ENCODE assay signal across 21 cellular contexts in the genomic region with DNA sequence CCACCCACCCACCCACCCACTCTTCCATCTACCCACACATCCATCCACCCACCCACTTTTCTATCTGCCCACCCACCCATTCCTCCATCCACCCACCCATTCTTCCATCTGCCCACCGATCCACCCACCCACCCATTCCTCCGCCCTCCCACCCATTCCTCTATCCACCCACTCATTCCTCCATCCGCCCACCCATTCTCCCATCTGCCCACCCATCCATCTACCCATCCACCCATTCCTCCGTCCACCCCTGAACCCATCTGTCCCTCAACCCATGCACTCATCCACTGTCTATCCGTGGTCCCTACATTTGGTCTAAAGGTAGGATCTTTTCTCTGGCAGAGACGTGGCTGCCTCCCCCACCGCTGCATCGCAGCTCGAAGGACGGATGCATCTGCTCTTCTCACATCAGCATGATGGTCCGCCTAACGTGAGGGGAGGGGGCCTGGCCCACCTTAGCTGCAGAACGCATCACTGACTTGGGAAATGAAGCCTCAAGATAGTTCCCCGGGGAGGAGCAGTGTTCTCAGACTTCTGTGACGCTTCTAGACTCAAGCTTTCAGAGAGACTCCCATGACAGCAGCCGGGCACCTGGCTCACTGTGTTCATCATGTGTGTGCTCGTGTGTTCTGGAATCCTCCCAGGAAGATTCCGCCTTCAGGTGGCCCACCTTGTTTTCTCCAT.
"Had no signal": no experiment of that assay in that cellular context is flagged by ENCODE, and none has a peak within 500 bp of the region (broad histone marks: within the 10 kb centered on the region; RNA-seq: fewer than 3 reads in every experiment).

No MANE protein-coding gene starts in this region.

- H3K9me3 Mint-ChIP-seq: activated naive CD8-positive, alpha-beta T cell treated with anti-CD3 and anti-CD28 coated beads, Interleukin-2, amount 10 ng/mL, durations not matched to agents 7 days and 5 days; neural crest cell; type B pancreatic cell had no signal

- H3K27me3 Mint-ChIP-seq: activated naive CD8-positive, alpha-beta T cell treated with anti-CD3 and anti-CD28 coated beads, Interleukin-2, amount 10 ng/mL, durations not matched to agents 7 days and 5 days; type B pancreatic cell had no signal

- H3K36me3 ChIP-seq: lower lobe of right lung had no signal

- H3K4me3 Mint-ChIP-seq: activated CD8-positive, alpha-beta T cell treated with anti-CD3 and anti-CD28 coated beads, Interleukin-2, amount 10 ng/mL, durations not matched to agents 7 days and 5 days; activated naive CD8-positive, alpha-beta T cell treated with anti-CD3 and anti-CD28 coated beads, Interleukin-2, amount 10 ng/mL, durations not matched to agents 7 days and 5 days; neural crest cell; type B pancreatic cell had no signal

- H3K27me3 ChIP-seq: dorsolateral prefrontal cortex, testis had no signal

- DNase-seq: activated CD4-positive, alpha-beta T cell treated with anti-CD3 and anti-CD28 coated beads for 48 hours; activated CD4-positive, CD25-positive, alpha-beta regulatory T cell; activated CD8-positive, alpha-beta T cell treated with anti-CD3 and anti-CD28 coated beads, Interleukin-2, amount 10 ng/mL, durations not matched to agents 7 days and 5 days; activated gamma-delta T cell; activated naive CD8-positive, alpha-beta T cell treated with anti-CD3 and anti-CD28 coated beads, Interleukin-2, amount 10 ng/mL, durations not matched to agents 7 days and 5 days; activated T-cell treated with anti-CD3 and anti-CD28 coated beads, Interleukin-2, amount 50 U/mL, for 48 hours; caudate nucleus; dorsolateral prefrontal cortex; erythroblast; foreskin melanocyte; hypothalamus; lower lobe of right lung; psoas muscle; right cardiac atrium; stimulated activated CD4-positive, alpha-beta T cell treated with anti-CD3 and anti-CD28 coated beads, Interleukin-15, amount 100 ng/mL, for 24 hours; stimulated activated CD4-positive, alpha-beta T cell treated with anti-CD3 and anti-CD28 coated beads, Interleukin-2, amount 100 ng/mL, for 48 hours; T-helper 1 cell; T-helper 9 cell; testis had no signal

- H3K27ac ChIP-seq: dorsolateral prefrontal cortex, lower lobe of right lung, psoas muscle, testis had no signal

- H3K4me3 ChIP-seq: dorsolateral prefrontal cortex, lower lobe of right lung, psoas muscle, testis had no signal

- H3K36me3 Mint-ChIP-seq: type B pancreatic cell had no signal

- H3K9me3 ChIP-seq: lower lobe of right lung, psoas muscle, testis had no signal

- H3K27ac Mint-ChIP-seq: activated CD8-positive, alpha-beta T cell treated with anti-CD3 and anti-CD28 coated beads, Interleukin-2, amount 10 ng/mL, durations not matched to agents 7 days and 5 days; activated naive CD8-positive, alpha-beta T cell treated with anti-CD3 and anti-CD28 coated beads, Interleukin-2, amount 10 ng/mL, durations not matched to agents 7 days and 5 days; type B pancreatic cell had no signal

- ATAC-seq: activated CD8-positive, alpha-beta T cell treated with anti-CD3 and anti-CD28 coated beads, Interleukin-2, amount 10 ng/mL, durations not matched to agents 7 days and 5 days; lower lobe of right lung; psoas muscle; right cardiac atrium had no signal
